ENCODE assay signal across 1 cellular context in the genomic region with DNA sequence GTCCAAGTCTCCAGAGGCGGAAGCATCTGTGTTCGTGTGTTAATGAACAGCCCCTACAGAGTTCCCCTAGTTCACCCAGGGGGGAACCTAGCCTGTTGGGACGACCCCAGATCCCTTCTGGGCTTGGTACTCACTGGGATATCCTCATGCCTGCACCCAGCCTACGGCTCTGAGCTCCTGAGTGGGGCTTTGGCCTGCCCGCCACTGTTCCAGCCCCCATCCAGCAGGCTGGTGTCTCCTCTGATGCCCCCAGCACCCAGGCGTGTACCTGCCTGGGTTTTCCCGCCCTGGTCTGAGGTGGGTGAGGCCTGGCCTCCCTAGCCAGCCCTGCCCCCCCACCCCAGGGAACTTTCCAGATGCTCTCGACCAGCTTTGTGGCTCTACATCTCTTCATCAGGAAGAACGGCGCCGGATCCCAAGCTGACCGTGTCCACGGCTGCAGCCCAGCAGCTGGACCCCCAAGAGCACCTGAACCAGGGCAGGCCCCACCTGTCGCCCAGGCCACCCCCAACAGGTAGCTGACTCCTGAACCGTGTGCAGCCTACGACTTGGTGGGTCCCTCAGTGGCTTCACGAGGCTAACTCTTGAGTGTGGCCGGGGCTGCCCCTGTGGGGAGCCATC.
TF ChIP-seq lines count a peak whose summit lies in the region.

No MANE protein-coding gene starts in this region.

TF ChIP-seq in HCT116, 20 proteins besides CTCF, POLR2A, EP300 and RAD21:
- TF ChIP-seq ZFX (IDR thresholded peaks at IDR 0.05) (no peak), SRF (IDR thresholded peaks at IDR 0.05; ENCODE audit: low read depth) (no peak), EZH2phosphoT487 (IDR thresholded peaks at IDR 0.05; ENCODE audit: borderline replicate concordance) (no peak), CBX3 (IDR thresholded peaks at IDR 0.05; ENCODE audit: low read depth) (no peak), EZH2 (IDR thresholded peaks at IDR 0.05) (no peak), CEBPB (IDR thresholded peaks at IDR 0.05; ENCODE audit: low read depth) (no peak)
- TF ChIP-seq, protein P1, sequence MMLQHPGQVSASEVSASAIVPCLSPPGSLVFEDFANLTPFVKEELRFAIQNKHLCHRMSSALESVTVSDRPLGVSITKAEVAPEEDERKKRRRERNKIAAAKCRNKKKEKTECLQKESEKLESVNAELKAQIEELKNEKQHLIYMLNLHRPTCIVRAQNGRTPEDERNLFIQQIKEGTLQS (IDR thresholded peaks at IDR 0.05): no peak
